Comparison of ENCODE assay signal across 8 cellular contexts in genomic region chr9:82410306-82410705, GRCh38.
DNase-seq lines count a peak whose midpoint lies in the region; ATAC-seq, FAIRE-seq and TF ChIP-seq lines count a peak whose summit lies in the region.

No MANE protein-coding gene starts in this region.

- ATAC-seq in GM18861 (IDR thresholded peaks at IDR 0.05; ENCODE audit: unreplicated experiment) (peak; percentile 90), left colon (peak; percentile 40)

- intact Hi-C loops in left colon (cut with DNase I, micrococcal nuclease) = no loop called here

- no peak for DNase-seq in H54 (ENCODE audit: insufficient read length, low spot score)
- DNase-seq in HPDE6-E6E7 (ENCODE audit: extremely low spot score) = peak; percentile 37
- DNase-seq in left colon = no peak
- no peak for DNase-seq in activated CD4-positive, CD25-positive, alpha-beta regulatory T cell treated with anti-CD3 and anti-CD28 coated beads, Interleukin-2, amount 50 U/mL, for 72 hours
- DNase-seq in mucosa of gallbladder (ENCODE audit: low spot score) = no peak
- no peak for DNase-seq in islet precursor cell
- DNase-seq in activated CD8-positive, alpha-beta memory T cell treated with anti-CD3 and anti-CD28 coated beads for 24 hours = no peak

- TF ChIP-seq POLR2A in H54 (IDR thresholded peaks at IDR 0.05; ENCODE audit: low read depth, low read length) = no peak

- FAIRE-seq in H54 (lab: Jason Lieb, UNC) = peak; percentile 45
